ENCODE assay signal across 8 cellular contexts in genomic region chr14:30623412-30624131, GRCh38. TPM values are rescaled to one million over a fixed set of nuclear protein-coding genes. Genes with fewer than 3 reads are reported as not detected.
A peak's percentile ranks its signal among the peaks of the same experiment; 100 is the strongest.
DNase-seq lines count a peak whose midpoint lies in the region; ATAC-seq and TF ChIP-seq lines count a peak whose summit lies in the region.

No MANE protein-coding gene starts in this region.

- no peak overlapping the region for H2AFZ ChIP-seq in MM.1S (ENCODE audit: low read length)

- no peak for ATAC-seq in CD4-positive, CD25-positive, alpha-beta regulatory T cell (ENCODE audit: low read depth in 2 of 2)

- no peak for TF ChIP-seq CTCF in MM.1S (IDR thresholded peaks at IDR 0.05; ENCODE audit: low read length)
- no peak for TF ChIP-seq CTCF in dorsolateral prefrontal cortex (IDR thresholded peaks at IDR 0.05 in 54 of 56, conservative IDR thresholded peaks at IDR 0.05 in 2 of 56; ENCODE audit: low read depth in 1 of 56, partially characterized antibody in 56 of 56)
- TF ChIP-seq CTCF in nephron progenitor cell (IDR thresholded peaks at IDR 0.05) = no peak

- peak overlapping the region; percentile 96 to 99 (median 98) for H3K4me3 Mint-ChIP-seq in CD4-positive, CD25-positive, alpha-beta regulatory T cell
- peak overlapping the region; percentile 95 for H3K4me3 Mint-ChIP-seq in nephron progenitor cell

- H3K9me3 ChIP-seq in CD4-positive, CD25-positive, alpha-beta regulatory T cell (ENCODE audit: control insufficient read depth in 2 of 2, low read length in 2 of 2) = no peaks in the 10 kb centered on the region
- no peaks in the 10 kb centered on the region for H3K9me3 ChIP-seq in MM.1S (replicated peaks; ENCODE audit: insufficient read depth, low read length)

- H3K4me3 ChIP-seq in CD4-positive, CD25-positive, alpha-beta regulatory T cell (ENCODE audit: low read depth, low read length) = peak overlapping the region; percentile 88
- peak overlapping the region; percentile 94 for H3K4me3 ChIP-seq in MM.1S (ENCODE audit: low read length)
- peak overlapping the region in 53 of 59 donors; percentile 4 to 92 (median 80) for H3K4me3 ChIP-seq in dorsolateral prefrontal cortex

- H3K79me2 ChIP-seq in MM.1S (ENCODE audit: low read length) = peaks cover 61% of the 10 kb centered on the region

- H3K27ac Mint-ChIP-seq in CD4-positive, CD25-positive, alpha-beta regulatory T cell = peak overlapping the region in 1 of 3 donors; percentile 97
- no peak overlapping the region for H3K27ac Mint-ChIP-seq in nephron progenitor cell

- peaks cover 3% of the 10 kb centered on the region for H3K36me3 ChIP-seq in CD4-positive, CD25-positive, alpha-beta regulatory T cell (ENCODE audit: control insufficient read depth, insufficient read depth, low read length)
- H3K36me3 ChIP-seq in MM.1S (replicated peaks; ENCODE audit: insufficient read depth, low read length) = no peaks in the 10 kb centered on the region

- no peaks in the 10 kb centered on the region for H3K27me3 Mint-ChIP-seq in CD4-positive, CD25-positive, alpha-beta regulatory T cell
- H3K27me3 Mint-ChIP-seq in nephron progenitor cell (ENCODE audit: low read depth, poor library complexity) = no peaks in the 10 kb centered on the region

- intact Hi-C loops in dorsolateral prefrontal cortex (cut with DNase I) = no loop called here

- peaks cover 13% of the 10 kb centered on the region; the same call in 1 of the 2 replicates for H3F3A ChIP-seq in MM.1S (ENCODE audit: insufficient read depth, low read length)

- DNase-seq in CD4-positive, CD25-positive, alpha-beta regulatory T cell = no peak
- DNase-seq in MM.1S = no peak
- no peak for DNase-seq in dorsolateral prefrontal cortex
- DNase-seq in nephron progenitor cell = no peak
- DNase-seq in amniotic stem cell (lab: John Stamatoyannopoulos, UW) = no peak
- no peak for DNase-seq in DMS 273 treated with DMSO at 0.1 percent for 48 hours (lab: John Stamatoyannopoulos, UW)
- DNase-seq in occipital lobe (lab: John Stamatoyannopoulos, UW) = no peak
- no peak for DNase-seq in GM19240 (ENCODE audit: insufficient read length, low spot score)

- peaks cover 7% of the 10 kb centered on the region for H3K36me3 Mint-ChIP-seq in CD4-positive, CD25-positive, alpha-beta regulatory T cell
- peaks cover 37% of the 10 kb centered on the region for H3K36me3 Mint-ChIP-seq in nephron progenitor cell (ENCODE audit: low read depth)

- peaks cover 41% of the 10 kb centered on the region for H3K4me1 ChIP-seq in CD4-positive, CD25-positive, alpha-beta regulatory T cell (ENCODE audit: control insufficient read depth, insufficient read depth, low read length, poor library complexity, severe bottlenecking)
- H3K4me1 ChIP-seq in MM.1S (ENCODE audit: low read length) = 0 out of 2 replicates have a peak, but pooled peaks cover 4% of the 10 kb centered on the region

- H3K4me2 ChIP-seq in MM.1S (ENCODE audit: low read depth, low read length) = peak overlapping the region; percentile 55; the same call in 1 of the 2 replicates

- no peaks in the 10 kb centered on the region for H3K9me2 ChIP-seq in MM.1S (replicated peaks; ENCODE audit: insufficient read depth, low read length)

- no peak overlapping the region for H3K27ac ChIP-seq in CD4-positive, CD25-positive, alpha-beta regulatory T cell (ENCODE audit: insufficient read depth, low read length, poor library complexity, severe bottlenecking)
- H3K27ac ChIP-seq in MM.1S (ENCODE audit: low read length) (no peak overlapping the region), dorsolateral prefrontal cortex (no peak overlapping the region)

- H3K4me1 Mint-ChIP-seq in CD4-positive, CD25-positive, alpha-beta regulatory T cell = peaks cover 36 to 64% (median 48%) of the 10 kb centered on the region in 4 donors
- peaks cover 30% of the 10 kb centered on the region for H3K4me1 Mint-ChIP-seq in nephron progenitor cell

- H3K27me3 ChIP-seq in CD4-positive, CD25-positive, alpha-beta regulatory T cell (ENCODE audit: control insufficient read depth, insufficient read depth, low read length) = no peaks in the 10 kb centered on the region
- H3K27me3 ChIP-seq in MM.1S (replicated peaks; ENCODE audit: insufficient read depth, low read length) = no peaks in the 10 kb centered on the region
- H3K27me3 ChIP-seq in dorsolateral prefrontal cortex = no peaks in the 10 kb centered on the region

- H3K9ac ChIP-seq in MM.1S (ENCODE audit: low read length) = no peak overlapping the region

- H4K20me1 ChIP-seq in MM.1S (ENCODE audit: insufficient read depth, low read length) = no peaks in the 10 kb centered on the region

- no peaks in the 10 kb centered on the region for H3K9me3 Mint-ChIP-seq in CD4-positive, CD25-positive, alpha-beta regulatory T cell
- H3K9me3 Mint-ChIP-seq in nephron progenitor cell = no peaks in the 10 kb centered on the region

RNA-seq across cellular contexts. Expression of gene SCFD1, which starts 1.5 kb away (rescaled TPM):
- total RNA-seq in CD4-positive, CD25-positive, alpha-beta regulatory T cell = 86.6 TPM
- 10 to 100 TPM; 56.1 to 75.1 (median 62.4) TPM for polyA plus RNA-seq in CD4-positive, CD25-positive, alpha-beta regulatory T cell
- 100 to 1,000 TPM in 3 of 120 experiments, 10 to 100 TPM in 117; 48.1 to 104 (median 72.6) TPM for total RNA-seq in dorsolateral prefrontal cortex
- total RNA-seq in occipital lobe = 195 TPM
